9 cellular contexts compared by ENCODE assay signal in the genomic region with DNA sequence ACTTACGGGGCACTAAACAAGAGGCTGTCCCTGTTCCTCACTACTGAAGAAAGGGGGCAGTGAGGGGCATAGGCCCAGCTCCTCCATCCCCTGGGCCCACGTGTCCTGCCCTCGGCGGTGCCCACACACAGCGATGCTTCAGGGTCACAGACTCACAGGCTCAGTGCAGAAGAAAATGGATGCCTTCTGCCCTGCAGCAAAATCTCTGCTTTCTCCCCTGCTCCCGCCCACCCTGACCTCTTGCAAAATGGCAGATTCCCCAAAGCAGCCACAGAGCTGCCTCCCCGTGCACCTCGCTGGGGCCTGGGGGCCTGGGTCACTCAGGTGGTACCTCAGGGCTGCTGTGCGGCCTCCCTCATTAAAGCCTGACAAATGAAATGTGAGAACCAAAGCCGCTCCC.
"Had no signal": no experiment of that assay in that cellular context is flagged by ENCODE, and none has a peak within 500 bp of the region (broad histone marks: within the 10 kb centered on the region; RNA-seq: fewer than 3 reads in every experiment).

No MANE protein-coding gene starts in this region.

- H3K27ac ChIP-seq: HL-60 had no signal

- H3K4me3 ChIP-seq: GM23338, HAP-1 had no signal

- H3K9me3 Mint-ChIP-seq: GM23338, HFFc6, IgD-negative memory B cell had no signal

- H3K27ac Mint-ChIP-seq: GM23338, HFFc6, IgD-negative memory B cell had no signal

- H3K4me2 ChIP-seq: GM23338 had no signal

- FAIRE-seq: H1, H54, HepG2 had no signal

- H2AFZ ChIP-seq: GM23338 had no signal

- DNase-seq: HFFc6 had no signal

- H3K9me3 ChIP-seq: HAP-1 had no signal

- H3K36me3 Mint-ChIP-seq: IgD-negative memory B cell had no signal

- H3K4me3 Mint-ChIP-seq: GM23338, HFFc6, IgD-negative memory B cell had no signal

- H3K4me1 ChIP-seq: HAP-1 had no signal

- ATAC-seq: GM23338, HCT116, HepG2 had no signal

- H3K36me3 ChIP-seq: HAP-1 had no signal
